12 cellular contexts compared by ENCODE assay signal in the genomic region with DNA sequence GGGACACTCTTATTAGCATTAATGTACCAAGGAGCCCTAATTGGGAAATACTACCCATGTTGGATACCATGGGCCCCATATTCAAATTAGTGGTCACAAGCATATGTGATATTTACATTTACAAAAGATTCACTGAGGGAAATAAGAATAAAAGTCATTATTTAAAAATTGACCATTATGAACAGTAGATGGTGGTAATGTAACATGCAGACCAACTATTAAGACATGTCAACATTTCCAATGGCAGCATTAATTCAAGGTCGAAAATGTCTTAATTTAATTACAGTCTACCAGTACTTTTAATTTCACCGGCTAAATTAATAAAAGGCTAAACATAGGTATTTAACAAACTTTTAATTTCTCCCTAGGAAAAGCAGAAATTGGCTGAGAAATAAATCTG. TPM values are rescaled to one million over a fixed set of nuclear protein-coding genes. Genes with fewer than 3 reads are reported as not detected.
DNase-seq lines count a peak whose midpoint lies in the region; ATAC-seq and TF ChIP-seq lines count a peak whose summit lies in the region.
"Had no signal": no experiment of that assay in that cellular context is flagged by ENCODE, and none has a peak within 500 bp of the region (broad histone marks: within the 10 kb centered on the region; RNA-seq: fewer than 3 reads in every experiment).

No MANE protein-coding gene starts in this region.

- H3K36me3 ChIP-seq in neural progenitor cell = no peaks in the 10 kb centered on the region

- no peaks in the 10 kb centered on the region for H3K27me3 ChIP-seq in neural progenitor cell

- no peak overlapping the region for H3K4me3 ChIP-seq in neural progenitor cell

- H3K4me1 ChIP-seq in neural progenitor cell = peaks cover 8% of the 10 kb centered on the region

- H3K4me3 Mint-ChIP-seq in neural progenitor cell = no peak overlapping the region
- H3K4me3 Mint-ChIP-seq: activated naive CD8-positive, alpha-beta T cell treated with anti-CD3 and anti-CD28 coated beads, Interleukin-2, amount 10 ng/mL, durations not matched to agents 7 days and 5 days had no signal

- H3K9me3 ChIP-seq in neural progenitor cell (ENCODE audit: low read depth) = no peaks in the 10 kb centered on the region

- H3K79me2 ChIP-seq in neural progenitor cell (ENCODE audit: low read depth) = no peaks in the 10 kb centered on the region

- H4K20me1 ChIP-seq in neural progenitor cell (ENCODE audit: low read depth) = no peaks in the 10 kb centered on the region

- peak; percentile 32 for TF ChIP-seq CTCF in neural progenitor cell (IDR thresholded peaks at IDR 0.05)

- peak; percentile 38 for DNase-seq in DMS 273 (lab: John Stamatoyannopoulos, UW; ENCODE audit: unreplicated experiment)
- DNase-seq in DMS 273 treated with DMSO at 0.1 percent for 48 hours (lab: John Stamatoyannopoulos, UW) = no peak
- peak; percentile 24 to 57 for DNase-seq in NCI-H526 (lab: John Stamatoyannopoulos, UW)
- DNase-seq in cerebellum (ENCODE audit: low spot score) = peak; percentile 11
- no peak for DNase-seq in neural progenitor cell (ENCODE audit: low spot score)
- no peak for DNase-seq in GM19238 (ENCODE audit: insufficient read length, low spot score)
- no peak for DNase-seq in effector CD4-positive, alpha-beta T cell
- DNase-seq: 8988T; activated CD4-positive, alpha-beta T cell treated with anti-CD3 and anti-CD28 coated beads for 1 hour; activated naive CD8-positive, alpha-beta T cell treated with anti-CD3 and anti-CD28 coated beads, Interleukin-2, amount 10 ng/mL, durations not matched to agents 7 days and 5 days had no signal

- no peak overlapping the region for H2AFZ ChIP-seq in neural progenitor cell (replicated peaks)

- no peaks in the 10 kb centered on the region for H3K27me3 Mint-ChIP-seq in neural progenitor cell (ENCODE audit: insufficient read depth, low read depth)
- H3K27me3 Mint-ChIP-seq: activated naive CD8-positive, alpha-beta T cell treated with anti-CD3 and anti-CD28 coated beads, Interleukin-2, amount 10 ng/mL, durations not matched to agents 7 days and 5 days; progenitor cell of endocrine pancreas had no signal

- no peaks in the 10 kb centered on the region for H3K9me3 Mint-ChIP-seq in neural progenitor cell
- H3K9me3 Mint-ChIP-seq: activated naive CD8-positive, alpha-beta T cell treated with anti-CD3 and anti-CD28 coated beads, Interleukin-2, amount 10 ng/mL, durations not matched to agents 7 days and 5 days had no signal

- H3K36me3 Mint-ChIP-seq in neural progenitor cell = peaks cover 3% of the 10 kb centered on the region

- H3K4me1 Mint-ChIP-seq in neural progenitor cell = peaks cover 26% of the 10 kb centered on the region

- no peak for ATAC-seq in GM21390 (IDR thresholded peaks at IDR 0.05; ENCODE audit: unreplicated experiment)

- H3K9ac ChIP-seq in neural progenitor cell = no peak overlapping the region

- H3F3A ChIP-seq in neural progenitor cell (ENCODE audit: low read depth) = peaks cover 3% of the 10 kb centered on the region

- no peak overlapping the region for H3K27ac ChIP-seq in neural progenitor cell

- H3K4me2 ChIP-seq in neural progenitor cell = no peak overlapping the region

- no peak overlapping the region for H3K27ac Mint-ChIP-seq in neural progenitor cell
- H3K27ac Mint-ChIP-seq: activated naive CD8-positive, alpha-beta T cell treated with anti-CD3 and anti-CD28 coated beads, Interleukin-2, amount 10 ng/mL, durations not matched to agents 7 days and 5 days; progenitor cell of endocrine pancreas had no signal

RNA-seq across cellular contexts. Expression of a gene that starts 26.3 kb away (rescaled TPM):
- total RNA-seq in cerebellum (24.5 TPM), neural progenitor cell (ENCODE audit: low replicate concordance) (1.1 and 8.1 TPM in 2 replicates)

RNA-seq across cellular contexts. Expression of a gene that starts 26.4 kb away (rescaled TPM):
- 9.3 TPM for total RNA-seq in cerebellum
- total RNA-seq in neural progenitor cell (ENCODE audit: low replicate concordance) = 1.4 and 3.1 TPM in 2 replicates

Comparison
In these comparisons a context has a peak if more than half of its experiments do, and no peak if none do; other contexts are left out.
1. DNase-seq: peak in DMS 273 (single experiment), NCI-H526 (2 of 2) and cerebellum (single experiment); none in DMS 273 treated with DMSO at 0.1 percent for 48 hours (single experiment), neural progenitor cell (single experiment), GM19238 (single experiment) and effector CD4-positive, alpha-beta T cell (single experiment).